ENCODE assay signal across 15 cellular contexts in the genomic region with DNA sequence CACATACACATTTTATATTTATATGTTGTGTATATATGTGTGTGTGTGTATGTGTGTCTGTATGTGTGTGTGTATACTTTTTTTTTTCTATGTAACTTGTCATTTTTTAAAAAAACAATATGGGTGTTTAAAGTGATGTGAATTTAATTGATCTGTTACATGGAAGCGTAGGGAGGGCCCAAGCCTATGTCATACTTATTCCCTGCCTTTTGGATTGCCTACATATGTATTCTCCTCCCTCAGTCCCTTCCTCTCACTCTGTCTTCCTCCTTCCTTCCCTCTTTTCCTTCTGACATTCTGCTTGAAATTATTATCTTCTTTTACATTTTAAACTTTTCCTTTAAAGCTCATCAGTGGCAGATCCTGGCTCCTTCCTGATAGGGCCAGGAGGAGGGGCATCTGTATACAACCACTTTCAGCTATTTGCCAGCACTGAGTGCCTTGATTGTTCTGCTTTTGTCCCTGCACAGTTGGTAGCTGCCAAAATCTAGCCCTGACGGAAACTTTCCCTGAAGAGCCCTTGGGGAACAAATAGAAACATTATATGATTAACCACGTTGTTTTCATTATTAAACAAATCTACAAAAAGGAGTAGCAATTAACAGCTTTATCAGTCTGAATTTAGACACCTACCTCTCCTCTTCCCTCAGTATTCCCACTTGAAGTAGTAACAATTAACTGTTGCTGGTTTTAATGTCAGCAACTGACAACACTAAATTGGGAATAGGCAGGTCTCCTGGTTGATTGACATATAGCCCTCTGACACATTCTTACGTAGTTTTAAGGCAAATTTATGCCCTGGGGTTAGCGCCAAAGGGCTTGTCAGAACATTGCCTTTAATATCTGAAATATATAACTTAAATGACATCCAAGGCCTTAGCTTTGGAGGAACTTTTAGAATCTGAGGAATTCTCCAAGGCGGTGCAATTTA. TPM values are rescaled to one million over a fixed set of nuclear protein-coding genes. Genes with fewer than 3 reads are reported as not detected.
DNase-seq lines count a peak whose midpoint lies in the region; ATAC-seq, FAIRE-seq and TF ChIP-seq lines count a peak whose summit lies in the region.
"Had no signal": no experiment of that assay in that cellular context is flagged by ENCODE, and none has a peak within 500 bp of the region (broad histone marks: within the 10 kb centered on the region; RNA-seq: fewer than 3 reads in every experiment).

No MANE protein-coding gene starts in this region.

- peaks cover 0 to 35% (median 5%) of the 10 kb centered on the region in 11 donors for H3K9me3 Mint-ChIP-seq in naive thymus-derived CD4-positive, alpha-beta T cell
- no peaks in the 10 kb centered on the region for H3K9me3 Mint-ChIP-seq in Caco-2 (ENCODE audit: unreplicated experiment)
- H3K9me3 Mint-ChIP-seq: activated naive CD8-positive, alpha-beta T cell treated with anti-CD3 and anti-CD28 coated beads, Interleukin-2, amount 10 ng/mL, durations not matched to agents 7 days and 5 days had no signal

- no CpG with 5 or more reads among the region's 6 CpGs for WGBS in mesodermal cell (ENCODE audit: insufficient coverage in 2 of 2), 2 experiments
- WGBS in stomach, 5 donors, result 49 to 63% (median 59%) methylated on average over 6 of the region's 6 CpGs

- DNase-seq in D721Med (ENCODE audit: insufficient read length, low spot score) (no peak), NCI-H146 treated with DMSO at 0.1 percent for 48 hours (lab: John Stamatoyannopoulos, UW; ENCODE audit: unreplicated experiment) (peak; percentile 81), dorsolateral prefrontal cortex (peak in 1 of 10 donors; percentile 35), retina (no peak), stomach (no peak), Caco-2 (no peak)
- DNase-seq in naive thymus-derived CD4-positive, alpha-beta T cell, result no peak
- DNase-seq: ACHN; activated naive CD8-positive, alpha-beta T cell treated with anti-CD3 and anti-CD28 coated beads, Interleukin-2, amount 10 ng/mL, durations not matched to agents 7 days and 5 days; cortex of kidney; kidney; NCI-H1930 had no signal

- POLR2A ChIA-PET in naive thymus-derived CD4-positive, alpha-beta T cell (lab: Charles Lee), result no interaction called here
- POLR2A ChIA-PET in Caco-2 (lab: Charles Lee), result no interaction called here

- intact Hi-C loops in dorsolateral prefrontal cortex (cut with DNase I), result no loop called here
- intact Hi-C loops in naive thymus-derived CD4-positive, alpha-beta T cell (cut with micrococcal nuclease), result no loop called here
- intact Hi-C loops in stomach (cut with DNase I; ENCODE audit: low total_unique reads), result no loop called here
- intact Hi-C loops in Caco-2 (cut with micrococcal nuclease; ENCODE audit: unreplicated experiment), result no loop called here

- H3K4me1 ChIP-seq in mesodermal cell (ENCODE audit: control insufficient read depth, insufficient read depth, low read length, poor library complexity, severe bottlenecking) (no peaks in the 10 kb centered on the region), stomach (peaks cover 2 to 32% (median 17%) of the 10 kb centered on the region in 4 donors), Caco-2 (no peaks in the 10 kb centered on the region)
- no peaks in the 10 kb centered on the region for H3K4me1 ChIP-seq in naive thymus-derived CD4-positive, alpha-beta T cell (ENCODE audit: control insufficient read depth in 2 of 2, insufficient read depth in 2 of 2, low read length in 2 of 2)

- H3K27ac ChIP-seq in dorsolateral prefrontal cortex, result peak overlapping the region in 53 of 59 donors; percentile 2 to 80 (median 52)
- peak overlapping the region; percentile 26 for H3K27ac ChIP-seq in mesodermal cell (ENCODE audit: low read depth, low read length, severe bottlenecking)
- H3K27ac ChIP-seq in naive thymus-derived CD4-positive, alpha-beta T cell (ENCODE audit: low read depth, low read length), result no peak overlapping the region
- H3K27ac ChIP-seq in stomach, result peak overlapping the region in 2 of 5 donors; percentile 18 to 66

- TF ChIP-seq CTCF in D721Med (IDR thresholded peaks at IDR 0.05; ENCODE audit: insufficient read depth, missing control alignments) (no peak), dorsolateral prefrontal cortex (IDR thresholded peaks at IDR 0.05 in 54 of 56, conservative IDR thresholded peaks at IDR 0.05 in 2 of 56; ENCODE audit: low read depth in 1 of 56, partially characterized antibody in 56 of 56) (no peak), stomach (IDR thresholded peaks at IDR 0.05) (no peak), Caco-2 (IDR thresholded peaks at IDR 0.05; ENCODE audit: insufficient read depth in 1 of 2, low read depth in 1 of 2, low read length in 1 of 2, severe bottlenecking in 1 of 2, unreplicated experiment in 1 of 2) (no peak)

- FAIRE-seq in D721Med (lab: Jason Lieb, UNC), result peak; percentile 6
- FAIRE-seq: GM12878, kidney had no signal

- H3K27me3 ChIP-seq in dorsolateral prefrontal cortex (no peaks in the 10 kb centered on the region), stomach (no peaks in the 10 kb centered on the region), Caco-2 (replicated peaks; ENCODE audit: control insufficient read depth, insufficient read depth, low read length) (no peaks in the 10 kb centered on the region)
- H3K27me3 ChIP-seq in naive thymus-derived CD4-positive, alpha-beta T cell (ENCODE audit: control insufficient read depth in 2 of 2, insufficient read depth in 2 of 2, low read length in 2 of 2), result no peaks in the 10 kb centered on the region

- H3K9me3 ChIP-seq in mesodermal cell (ENCODE audit: control insufficient read depth, low read length) (peaks cover 3% of the 10 kb centered on the region), stomach (no peaks in the 10 kb centered on the region), Caco-2 (no peaks in the 10 kb centered on the region)
- H3K9me3 ChIP-seq in naive thymus-derived CD4-positive, alpha-beta T cell (ENCODE audit: control insufficient read depth in 2 of 3, low read length in 3 of 3), result no peaks in the 10 kb centered on the region

- H3K4me3 Mint-ChIP-seq in naive thymus-derived CD4-positive, alpha-beta T cell, result no peak overlapping the region
- H3K4me3 Mint-ChIP-seq in Caco-2 (ENCODE audit: unreplicated experiment), result no peak overlapping the region
- H3K4me3 Mint-ChIP-seq: activated naive CD8-positive, alpha-beta T cell treated with anti-CD3 and anti-CD28 coated beads, Interleukin-2, amount 10 ng/mL, durations not matched to agents 7 days and 5 days had no signal

- H3K4me3 ChIP-seq in dorsolateral prefrontal cortex (peak overlapping the region in 16 of 59 donors; percentile 1 to 40 (median 12)), mesodermal cell (ENCODE audit: extremely low read depth, insufficient read depth, low read length, poor library complexity, severe bottlenecking) (no peak overlapping the region), stomach (no peak overlapping the region), Caco-2 (ENCODE audit: low read depth, low read length) (no peak overlapping the region)
- no peak overlapping the region for H3K4me3 ChIP-seq in naive thymus-derived CD4-positive, alpha-beta T cell (ENCODE audit: low read length)
- H3K4me3 ChIP-seq: GM12878, HAP-1 had no signal

- TF ChIP-seq POLR2A in stomach (IDR thresholded peaks at IDR 0.05), result no peak

- H3K36me3 Mint-ChIP-seq in naive thymus-derived CD4-positive, alpha-beta T cell, result no peaks in the 10 kb centered on the region
- no peaks in the 10 kb centered on the region for H3K36me3 Mint-ChIP-seq in Caco-2 (ENCODE audit: insufficient read depth, unreplicated experiment)
- H3K36me3 Mint-ChIP-seq: activated naive CD8-positive, alpha-beta T cell treated with anti-CD3 and anti-CD28 coated beads, Interleukin-2, amount 10 ng/mL, durations not matched to agents 7 days and 5 days had no signal

- peaks cover 0 to 2% (median 0%) of the 10 kb centered on the region in 7 donors for H3K4me1 Mint-ChIP-seq in naive thymus-derived CD4-positive, alpha-beta T cell
- H3K4me1 Mint-ChIP-seq in Caco-2 (ENCODE audit: low read depth, unreplicated experiment), result no peaks in the 10 kb centered on the region
- H3K4me1 Mint-ChIP-seq: activated naive CD8-positive, alpha-beta T cell treated with anti-CD3 and anti-CD28 coated beads, Interleukin-2, amount 10 ng/mL, durations not matched to agents 7 days and 5 days had no signal

- BruUV-seq in Caco-2 (replicated peaks; lab: Mats Ljungman, UMichigan), result no TSS peak

- TF ChIP-seq EP300 in stomach (IDR thresholded peaks at IDR 0.05), result no peak

- no peaks in the 10 kb centered on the region for H3K36me3 ChIP-seq in mesodermal cell (ENCODE audit: control insufficient read depth, insufficient read depth, low read length)
- H3K36me3 ChIP-seq in naive thymus-derived CD4-positive, alpha-beta T cell (ENCODE audit: control insufficient read depth in 2 of 3, insufficient read depth in 3 of 3, low read length in 3 of 3), result no peaks in the 10 kb centered on the region
- H3K36me3 ChIP-seq in stomach, result no peaks in the 10 kb centered on the region
- no peaks in the 10 kb centered on the region for H3K36me3 ChIP-seq in Caco-2 (ENCODE audit: control insufficient read depth, insufficient read depth, low read length)
- H3K36me3 ChIP-seq: HAP-1 had no signal

- H3K27me3 Mint-ChIP-seq in naive thymus-derived CD4-positive, alpha-beta T cell, result peaks cover 0 to 8% (median 0%) of the 10 kb centered on the region in 5 donors
- peaks cover 9% of the 10 kb centered on the region for H3K27me3 Mint-ChIP-seq in Caco-2 (ENCODE audit: insufficient read depth, unreplicated experiment)
- H3K27me3 Mint-ChIP-seq: activated naive CD8-positive, alpha-beta T cell treated with anti-CD3 and anti-CD28 coated beads, Interleukin-2, amount 10 ng/mL, durations not matched to agents 7 days and 5 days had no signal

- H3K27ac Mint-ChIP-seq in naive thymus-derived CD4-positive, alpha-beta T cell, result no peak overlapping the region
- no peak overlapping the region for H3K27ac Mint-ChIP-seq in Caco-2 (ENCODE audit: unreplicated experiment)
- H3K27ac Mint-ChIP-seq: activated naive CD8-positive, alpha-beta T cell treated with anti-CD3 and anti-CD28 coated beads, Interleukin-2, amount 10 ng/mL, durations not matched to agents 7 days and 5 days had no signal

- no peak for ATAC-seq in naive thymus-derived CD4-positive, alpha-beta T cell
- ATAC-seq: GM12878 had no signal

- CTCF ChIA-PET in naive thymus-derived CD4-positive, alpha-beta T cell (lab: Charles Lee), result no interaction called here
- CTCF ChIA-PET in Caco-2 (lab: Charles Lee), result no interaction called here

RNA-seq across cellular contexts. Expression of a gene that starts 7.1 kb away (rescaled TPM):
- total RNA-seq in dorsolateral prefrontal cortex (10 to 100 TPM; 15.5 to 51.3 (median 34.2) TPM), stomach (1 to 10 TPM in 4 of 5 donors, not detected in 1; 1.2 to 8.0 (median 6.1) TPM), Caco-2 (2022) (1.2 and 1.6 TPM in 2 replicates)
- 6.0 TPM for polyA plus RNA-seq in mesodermal cell (2013, experiment 1 of 2)
- polyA plus RNA-seq in mesodermal cell (2013, experiment 2 of 2), result 8.5 TPM
- total RNA-seq in naive thymus-derived CD4-positive, alpha-beta T cell, result not detected
- polyA plus RNA-seq in naive thymus-derived CD4-positive, alpha-beta T cell, result not detected
- polyA plus RNA-seq in stomach, result under 1 TPM; 0.28 to 0.61 (median 0.31) TPM
- total RNA-seq: activated naive CD8-positive, alpha-beta T cell treated with anti-CD3 and anti-CD28 coated beads, Interleukin-2, amount 10 ng/mL, durations not matched to agents 7 days and 5 days had no signal
- polyA plus RNA-seq: GM12878 had no signal
